ENCODE assay signal across 8 cellular contexts in genomic region chr2:149562304-149562703, GRCh38. TPM values are rescaled to one million over a fixed set of nuclear protein-coding genes. Genes with fewer than 3 reads are reported as not detected.
DNase-seq lines count a peak whose midpoint lies in the region; ATAC-seq, FAIRE-seq and TF ChIP-seq lines count a peak whose summit lies in the region.

No MANE protein-coding gene starts in this region.

- no peaks in the 10 kb centered on the region for H3K27me3 ChIP-seq in endothelial cell of umbilical vein (ENCODE audit: control insufficient read depth in 2 of 2, insufficient read depth in 2 of 2, low read length in 2 of 2)
- H3K27me3 ChIP-seq in Caco-2 (replicated peaks; ENCODE audit: control insufficient read depth, insufficient read depth, low read length): no peaks in the 10 kb centered on the region

- ATAC-seq in GM21619 (IDR thresholded peaks at IDR 0.05; ENCODE audit: unreplicated experiment) (peak; percentile 86), HG02870 (IDR thresholded peaks at IDR 0.05; ENCODE audit: unreplicated experiment) (no peak)

- no peaks in the 10 kb centered on the region for H3K27me3 Mint-ChIP-seq in Caco-2 (ENCODE audit: insufficient read depth, unreplicated experiment)

- H4K20me1 ChIP-seq in endothelial cell of umbilical vein (replicated peaks; ENCODE audit: control insufficient read depth, extremely low read depth, insufficient read depth, low read length): no peaks in the 10 kb centered on the region

- H2AFZ ChIP-seq in endothelial cell of umbilical vein (ENCODE audit: low read depth, low read length): peak overlapping the region; percentile 59

- no peak overlapping the region for H3K27ac Mint-ChIP-seq in Caco-2 (ENCODE audit: unreplicated experiment)

- H3K4me1 Mint-ChIP-seq in Caco-2 (ENCODE audit: low read depth, unreplicated experiment): no peaks in the 10 kb centered on the region

- H3K4me3 ChIP-seq in endothelial cell of umbilical vein (replicated peaks in 1 of 3; ENCODE audit: insufficient read depth in 1 of 3, low read depth in 1 of 3, low read length in 3 of 3) (no peak overlapping the region), Caco-2 (ENCODE audit: low read depth, low read length) (no peak overlapping the region)

- CTCF ChIA-PET in endothelial cell of umbilical vein (lab: Charles Lee) (interaction anchor here (1.4 to 5.3 kb wide), 6 partner anchors 11 to 1676 kb away, joined by 3 to 212 read pairs (median 14); no protein-coding TSS in a partner anchor), Caco-2 (lab: Charles Lee) (no interaction called here)

- H3K4me2 ChIP-seq in endothelial cell of umbilical vein (ENCODE audit: insufficient read depth, low read length): peak overlapping the region; percentile 46

- H3K4me3 Mint-ChIP-seq in Caco-2 (ENCODE audit: unreplicated experiment): no peak overlapping the region

- POLR2A ChIA-PET in endothelial cell of umbilical vein (lab: Charles Lee) (no interaction called here), Caco-2 (lab: Charles Lee) (no interaction called here)

- H3K9ac ChIP-seq in endothelial cell of umbilical vein (replicated peaks; ENCODE audit: extremely low read depth, insufficient read depth, low read length): no peak overlapping the region

- FAIRE-seq in endothelial cell of umbilical vein (lab: Jason Lieb, UNC): no peak

- dilution Hi-C loops in endothelial cell of umbilical vein (cut with MboI; ENCODE audit: extremely low pct_ligation_motif_present, low sequenced_read_pairs): no loop called here

- no peaks in the 10 kb centered on the region for H3K9me3 ChIP-seq in endothelial cell of umbilical vein (replicated peaks; ENCODE audit: control insufficient read depth, insufficient read depth, low read length)
- no peaks in the 10 kb centered on the region for H3K9me3 ChIP-seq in Caco-2

- TF ChIP-seq POLR2A in endothelial cell of umbilical vein (IDR thresholded peaks at IDR 0.05; ENCODE audit: low read depth, low read length): no peak

- intact Hi-C loops in endothelial cell of umbilical vein (cut with micrococcal nuclease): loop anchor here (5.0 to 10.0 kb wide), 5 partner anchors 230 to 1672 kb away; partner anchors contain the start of genes EPC2 and LYPD6
- intact Hi-C loops in Caco-2 (cut with micrococcal nuclease; ENCODE audit: unreplicated experiment): loop anchor here (5.0 kb wide), 1 partner anchor 480 kb away; no protein-coding TSS in a partner anchor

- H3K4me1 ChIP-seq in endothelial cell of umbilical vein (ENCODE audit: control insufficient read depth, extremely low read depth, insufficient read depth, low read length) (peaks cover 13% of the 10 kb centered on the region), Caco-2 (peaks cover 7% of the 10 kb centered on the region; the same call in 1 of the 2 replicates)

- H3K36me3 ChIP-seq in endothelial cell of umbilical vein (ENCODE audit: control insufficient read depth in 2 of 2, extremely low read depth in 1 of 2, insufficient read depth in 2 of 2, low read length in 2 of 2) (no peaks in the 10 kb centered on the region), Caco-2 (ENCODE audit: control insufficient read depth, insufficient read depth, low read length) (no peaks in the 10 kb centered on the region)

- no peaks in the 10 kb centered on the region for H3K9me1 ChIP-seq in endothelial cell of umbilical vein (replicated peaks; ENCODE audit: control insufficient read depth, extremely low read depth, insufficient read depth, low read length)

- no TSS peak for BruUV-seq in endothelial cell of umbilical vein (replicated peaks; lab: Mats Ljungman, UMichigan)
- BruUV-seq in Caco-2 (replicated peaks; lab: Mats Ljungman, UMichigan): no TSS peak

- no peak overlapping the region for H3K27ac ChIP-seq in endothelial cell of umbilical vein (ENCODE audit: insufficient read depth, low read depth, low read length)

- peaks cover 13% of the 10 kb centered on the region for H3K36me3 Mint-ChIP-seq in Caco-2 (ENCODE audit: insufficient read depth, unreplicated experiment)

- TF ChIP-seq CTCF in endothelial cell of umbilical vein (IDR thresholded peaks at IDR 0.05; ENCODE audit: extremely low read depth in 1 of 2, insufficient read depth in 1 of 2, low read depth in 1 of 2, low read length in 2 of 2) (no peak), Caco-2 (IDR thresholded peaks at IDR 0.05; ENCODE audit: insufficient read depth in 1 of 2, low read depth in 1 of 2, low read length in 1 of 2, severe bottlenecking in 1 of 2, unreplicated experiment in 1 of 2) (no peak)

- H3K79me2 ChIP-seq in endothelial cell of umbilical vein (ENCODE audit: control insufficient read depth, insufficient read depth, low read length): no peaks in the 10 kb centered on the region

- DNase-seq in DMS153 (lab: John Stamatoyannopoulos, UW) (peak; percentile 60), M059J (ENCODE audit: low read depth) (peak; percentile 83), endothelial cell of umbilical vein (ENCODE audit: low read depth, low spot score) (peak; percentile 39), GOT3 (lab: John Stamatoyannopoulos, UW) (no peak), Caco-2 (no peak)
- DNase-seq in stimulated activated CD8-positive, alpha-beta memory T cell treated with anti-CD3 and anti-CD28 coated beads, Interleukin-4, amount 100 ng/mL, for 48 hours: no peak

- H3K9me3 Mint-ChIP-seq in Caco-2 (ENCODE audit: unreplicated experiment): no peaks in the 10 kb centered on the region

TF ChIP-seq in endothelial cell of umbilical vein, 7 proteins besides CTCF, POLR2A, EP300 and RAD21:
- TF ChIP-seq JUN (IDR thresholded peaks at IDR 0.05; ENCODE audit: borderline replicate concordance, insufficient read depth, insufficient read length, low read depth): no peak

RNA-seq across cellular contexts. Expression of gene MMADHC, which starts 25.3 kb away (rescaled TPM):
- 245 and 248 TPM in 2 replicates for total RNA-seq in M059J (2014; rRNA removed; shearing (Covaris generic))
- total RNA-seq in endothelial cell of umbilical vein (115 and 119 TPM in 2 replicates), Caco-2 (2022) (125 and 132 TPM in 2 replicates)
- 40.0 and 53.4 TPM in 2 replicates for polyA plus RNA-seq in endothelial cell of umbilical vein
- polyA plus RNA-seq in endothelial cell of umbilical vein (2011; cell fraction: cytosol; rRNA removed): 72.5 and 75.3 TPM in 2 replicates
- polyA plus RNA-seq in endothelial cell of umbilical vein (2011; cell fraction: nucleus; rRNA removed): 41.4 and 52.2 TPM in 2 replicates
- polyA plus RNA-seq in endothelial cell of umbilical vein (2012): 124 and 189 TPM in 2 replicates
- 75.8 and 86.1 TPM in 2 replicates for polyA minus RNA-seq in endothelial cell of umbilical vein
- polyA minus RNA-seq in endothelial cell of umbilical vein (2011; cell fraction: cytosol; rRNA and poly(A)+ RNA removed): 40.4 TPM
- polyA minus RNA-seq in endothelial cell of umbilical vein (2011; cell fraction: nucleus; rRNA and poly(A)+ RNA removed): 48.0 and 54.8 TPM in 2 replicates

Comparison
In these comparisons a context has a peak if more than half of its experiments do, and no peak if none do; other contexts are left out.
1. DNase-seq: peak in DMS153 (single experiment), M059J (single experiment) and endothelial cell of umbilical vein (single experiment); none in GOT3 (single experiment), stimulated activated CD8-positive, alpha-beta memory T cell treated with anti-CD3 and anti-CD28 coated beads, Interleukin-4, amount 100 ng/mL, for 48 hours (single experiment) and Caco-2 (0 of 2).